27 cellular contexts compared by ENCODE assay signal in genomic region chr3:128647307-128647706, GRCh38. TPM values are rescaled to one million over a fixed set of nuclear protein-coding genes. Genes with fewer than 3 reads are reported as not detected.
A peak's percentile ranks its signal among the peaks of the same experiment; 100 is the strongest.
DNase-seq lines count a peak whose midpoint lies in the region; ATAC-seq, FAIRE-seq and TF ChIP-seq lines count a peak whose summit lies in the region.
"Had no signal": no experiment of that assay in that cellular context is flagged by ENCODE, and none has a peak within 500 bp of the region (broad histone marks: within the 10 kb centered on the region; RNA-seq: fewer than 3 reads in every experiment).

No MANE protein-coding gene starts in this region.

- ATAC-seq in DND-41 (ENCODE audit: insufficient read depth, low read depth) = no peak
- no peak for ATAC-seq in K562
- no peak for ATAC-seq in stimulated activated effector memory CD8-positive, alpha-beta T cell treated with anti-CD3 and anti-CD28 coated beads, Interleukin-12 subunit alpha, Interleukin-12 subunit beta, amount 100 ng/mL, for 72 hours
- no peak for ATAC-seq in HG03469 (IDR thresholded peaks at IDR 0.05; ENCODE audit: unreplicated experiment)
- no peak for ATAC-seq in HG03095 (IDR thresholded peaks at IDR 0.05; ENCODE audit: unreplicated experiment)
- ATAC-seq: CD8-positive, alpha-beta T cell; PC-3 had no signal

- no peak for FAIRE-seq in K562 (lab: Jason Lieb, UNC)
- FAIRE-seq: G401.6 had no signal

- H3K27ac Mint-ChIP-seq in activated naive CD8-positive, alpha-beta T cell = peak overlapping the region; percentile 28
- no peak overlapping the region for H3K27ac Mint-ChIP-seq in activated naive CD8-positive, alpha-beta T cell treated with anti-CD3 and anti-CD28 coated beads for 36 hours
- H3K27ac Mint-ChIP-seq in stimulated activated effector memory CD8-positive, alpha-beta T cell treated with anti-CD3 and anti-CD28 coated beads, Interleukin-12 subunit alpha, Interleukin-12 subunit beta, amount 100 ng/mL, for 72 hours = peak overlapping the region; percentile 70
- H3K27ac Mint-ChIP-seq: CD8-positive, alpha-beta T cell had no signal

- TF ChIP-seq EP300 in K562 (IDR thresholded peaks at IDR 0.05; ENCODE audit: low read length) = no peak

- CTCF ChIA-PET in K562 (lab: Yijun Ruan, JAX; ENCODE audit: low intra/inter-chr PET ratio) = no interaction called here

- H3K4me1 Mint-ChIP-seq in activated naive CD8-positive, alpha-beta T cell (ENCODE audit: low read depth) = peaks cover 46% of the 10 kb centered on the region
- peaks cover 31% of the 10 kb centered on the region for H3K4me1 Mint-ChIP-seq in activated naive CD8-positive, alpha-beta T cell treated with anti-CD3 and anti-CD28 coated beads for 36 hours
- H3K4me1 Mint-ChIP-seq in stimulated activated effector memory CD8-positive, alpha-beta T cell treated with anti-CD3 and anti-CD28 coated beads, Interleukin-12 subunit alpha, Interleukin-12 subunit beta, amount 100 ng/mL, for 72 hours = peaks cover 30% of the 10 kb centered on the region

- TF ChIP-seq RAD21 in K562 (CRISPR knock-in tag; conservative IDR thresholded peaks at IDR 0.05 in 1 of 2, IDR thresholded peaks at IDR 0.05 in 1 of 2) = no peak

- H3K9me3 ChIP-seq in DND-41 (ENCODE audit: insufficient read depth, low read length, severe bottlenecking) (peaks cover 3% of the 10 kb centered on the region), K562 (replicated peaks; ENCODE audit: control insufficient read depth, insufficient read depth, low read depth, low read length) (no peaks in the 10 kb centered on the region; the same call in 1 of the 2 replicates)
- H3K9me3 ChIP-seq: left ventricle myocardium inferior, upper lobe of left lung had no signal

- H3K9me3 Mint-ChIP-seq in activated naive CD8-positive, alpha-beta T cell (ENCODE audit: low read depth) = no peaks in the 10 kb centered on the region
- H3K9me3 Mint-ChIP-seq in activated naive CD8-positive, alpha-beta T cell treated with anti-CD3 and anti-CD28 coated beads for 36 hours = peaks cover 2% of the 10 kb centered on the region
- H3K9me3 Mint-ChIP-seq in stimulated activated effector memory CD8-positive, alpha-beta T cell treated with anti-CD3 and anti-CD28 coated beads, Interleukin-12 subunit alpha, Interleukin-12 subunit beta, amount 100 ng/mL, for 72 hours = no peaks in the 10 kb centered on the region
- H3K9me3 Mint-ChIP-seq: CD8-positive, alpha-beta T cell had no signal

- WGBS in K562 (ENCODE audit: insufficient coverage, low coverage, missing lambda C conversion rate) = 100% methylated on average over 2 of the region's 3 CpGs

- no peak for TF ChIP-seq POLR2A in K562 (conservative IDR thresholded peaks at IDR 0.05)

- POLR2A ChIA-PET in K562 (lab: Yijun Ruan, JAX) = interaction anchor here (1.2 to 2.5 kb wide), 2 partner anchors 14 to 18 kb away, joined by 5 to 6 read pairs; no protein-coding TSS in a partner anchor

- H3K36me3 Mint-ChIP-seq in activated naive CD8-positive, alpha-beta T cell = no peaks in the 10 kb centered on the region
- H3K36me3 Mint-ChIP-seq in activated naive CD8-positive, alpha-beta T cell treated with anti-CD3 and anti-CD28 coated beads for 36 hours = peaks cover 29% of the 10 kb centered on the region
- H3K36me3 Mint-ChIP-seq in stimulated activated effector memory CD8-positive, alpha-beta T cell treated with anti-CD3 and anti-CD28 coated beads, Interleukin-12 subunit alpha, Interleukin-12 subunit beta, amount 100 ng/mL, for 72 hours = peaks cover 88% of the 10 kb centered on the region

- no peak for TF ChIP-seq CTCF in DND-41 (IDR thresholded peaks at IDR 0.05; ENCODE audit: borderline replicate concordance, extremely low read depth, low read length, poor library complexity, severe bottlenecking)
- TF ChIP-seq CTCF in K562 (IDR thresholded peaks at IDR 0.05 in 2 of 3, conservative IDR thresholded peaks at IDR 0.05 in 1 of 3; ENCODE audit: insufficient read depth in 2 of 3, low read depth in 1 of 3, low read length in 3 of 3) = no peak

- peaks cover 29% of the 10 kb centered on the region for H3K4me1 ChIP-seq in DND-41 (ENCODE audit: insufficient read depth, low read length)
- peaks cover 0 to 4% of the 10 kb centered on the region in 2 experiments; a peak in 1 of 5 replicates for H3K4me1 ChIP-seq in K562 (replicated peaks in 1 of 2; ENCODE audit: control insufficient read depth in 2 of 2, insufficient read depth in 2 of 2, low read length in 2 of 2)

- no peaks in the 10 kb centered on the region for H3K27me3 ChIP-seq in DND-41 (ENCODE audit: insufficient read depth, low read length, poor library complexity)
- no peaks in the 10 kb centered on the region for H3K27me3 ChIP-seq in K562 (ENCODE audit: control insufficient read depth in 2 of 2, insufficient read depth in 2 of 2, low read length in 2 of 2)
- H3K27me3 ChIP-seq: upper lobe of left lung had no signal

- H3K9ac ChIP-seq in DND-41 (ENCODE audit: low read depth, low read length) (no peak overlapping the region), K562 (ENCODE audit: insufficient read depth in 1 of 2, low read depth in 2 of 2, low read length in 2 of 2) (no peak overlapping the region)

- no TSS peak for BruUV-seq in K562 (replicated peaks; lab: Mats Ljungman, UMichigan)

- H4K20me1 ChIP-seq in DND-41 (ENCODE audit: insufficient read depth, low read length) (peaks cover 59% of the 10 kb centered on the region), K562 (replicated peaks; ENCODE audit: control insufficient read depth, insufficient read depth, low read length) (0 out of 2 replicates have a peak, but pooled peaks cover 15% of the 10 kb centered on the region)

- H3K4me2 ChIP-seq in DND-41 (ENCODE audit: insufficient read depth, low read length) (peak overlapping the region; percentile 24; the same call in 1 of the 2 replicates), K562 (ENCODE audit: insufficient read depth, low read length) (no peak overlapping the region)

- DNase-seq in activated naive CD8-positive, alpha-beta T cell treated with anti-CD3 and anti-CD28 coated beads for 36 hours = no peak
- DNase-seq in DND-41 (no peak), K562 (ENCODE audit: extremely low read depth in 1 of 4, low spot score in 3 of 4) (no peak)
- DNase-seq in stimulated activated effector memory CD8-positive, alpha-beta T cell treated with anti-CD3 and anti-CD28 coated beads, Interleukin-12 subunit alpha, Interleukin-12 subunit beta, amount 100 ng/mL, for 72 hours (ENCODE audit: low spot score in 2 of 2) = no peak
- DNase-seq: activated CD4-positive, alpha-beta T cell treated with anti-CD3 and anti-CD28 coated beads, Interleukin-2, amount 50 U/mL, for 1 hour; activated CD8-positive, alpha-beta memory T cell treated with anti-CD3 and anti-CD28 coated beads, Interleukin-2, amount 50 U/mL, for 48 hours; activated gamma-delta T cell; amygdala; CD8-positive, alpha-beta T cell; effector CD4-positive, alpha-beta T cell; GOT3; islet precursor cell; left ventricle myocardium inferior; mesendoderm; NCI-H1092; NCI-H187 treated with DMSO at 0.1 percent for 48 hours; NCI-H524; NK-92 treated with Interleukin-12 subunit alpha and Interleukin-12 subunit beta, amount 100 ng/mL, for 24 hours; PC-3; retina; substantia nigra; T-helper 9 cell; upper lobe of left lung had no signal

- peaks cover 44% of the 10 kb centered on the region for H3K36me3 ChIP-seq in DND-41 (ENCODE audit: insufficient read depth, low read length)
- H3K36me3 ChIP-seq in K562 (ENCODE audit: control insufficient read depth, insufficient read depth, low read length) = peaks cover 42% of the 10 kb centered on the region; the same call in 1 of the 3 replicates

- peaks cover 86% of the 10 kb centered on the region for H3K79me2 ChIP-seq in DND-41 (ENCODE audit: insufficient read depth, low read length)
- peaks cover 80% of the 10 kb centered on the region for H3K79me2 ChIP-seq in K562 (ENCODE audit: control insufficient read depth, insufficient read depth, low read length)

- no peak overlapping the region for H3K4me3 ChIP-seq in DND-41 (ENCODE audit: low read depth in 1 of 2, low read length in 2 of 2)
- no peak overlapping the region for H3K4me3 ChIP-seq in K562
- H3K4me3 ChIP-seq: left ventricle myocardium inferior had no signal

- H3K4me3 Mint-ChIP-seq in activated naive CD8-positive, alpha-beta T cell = peak overlapping the region; percentile 42
- no peak overlapping the region for H3K4me3 Mint-ChIP-seq in activated naive CD8-positive, alpha-beta T cell treated with anti-CD3 and anti-CD28 coated beads for 36 hours
- H3K4me3 Mint-ChIP-seq in stimulated activated effector memory CD8-positive, alpha-beta T cell treated with anti-CD3 and anti-CD28 coated beads, Interleukin-12 subunit alpha, Interleukin-12 subunit beta, amount 100 ng/mL, for 72 hours = peak overlapping the region; percentile 80
- H3K4me3 Mint-ChIP-seq: CD8-positive, alpha-beta T cell had no signal

- H3K27ac ChIP-seq in DND-41 (ENCODE audit: low read length) (no peak overlapping the region), K562 (ENCODE audit: extremely low read depth, low read depth, low read length) (no peak overlapping the region)
- H3K27ac ChIP-seq: left ventricle myocardium inferior, upper lobe of left lung had no signal

- intact Hi-C loops in K562 (cut with micrococcal nuclease) = no loop called here

- no peaks in the 10 kb centered on the region for H3K9me1 ChIP-seq in K562 (ENCODE audit: control insufficient read depth, insufficient read depth, low read length)

- no peaks in the 10 kb centered on the region for H3K27me3 Mint-ChIP-seq in activated naive CD8-positive, alpha-beta T cell
- H3K27me3 Mint-ChIP-seq in activated naive CD8-positive, alpha-beta T cell treated with anti-CD3 and anti-CD28 coated beads for 36 hours = no peaks in the 10 kb centered on the region

- no peak overlapping the region for H2AFZ ChIP-seq in DND-41 (ENCODE audit: low read depth, low read length)
- H2AFZ ChIP-seq in K562 (ENCODE audit: low read depth, low read length) = no peak overlapping the region

- in situ Hi-C loops in K562 (cut with MboI) = no loop called here

RNA-seq across cellular contexts. Expression of gene RPN1, which starts 3.3 kb away (rescaled TPM):
- 100 to 1,000 TPM; 148 to 149 TPM for total RNA-seq in activated naive CD8-positive, alpha-beta T cell treated with anti-CD3 and anti-CD28 coated beads for 36 hours
- 307 and 408 TPM in 2 replicates for total RNA-seq in K562 (2011; cell fraction: chromatin; rRNA removed; ENCODE audit: low replicate concordance)
- 556 and 558 TPM in 2 replicates for total RNA-seq in K562 (2011; cell fraction: nucleolus; rRNA removed)
- 513 and 556 TPM in 2 replicates for total RNA-seq in K562 (2011; cell fraction: nucleoplasm; rRNA removed)
- 178 and 259 TPM in 2 replicates for total RNA-seq in K562 (2014; rRNA removed)
- 145 and 148 TPM in 2 replicates for total RNA-seq in K562 (2014; rRNA removed; fragmentation: Illumina TruSeq; extraction: Trizol)
- 177 and 181 TPM in 2 replicates for total RNA-seq in K562 (2015; rRNA removed; fragmentation: Illumina TruSeq; extraction: Trizol)
- 145 and 157 TPM in 2 replicates for total RNA-seq in K562 (2021)
- 276 and 300 TPM in 2 replicates for polyA plus RNA-seq in K562 (2011; rRNA removed)
- polyA plus RNA-seq in K562 (2011; cell fraction: cytosol; rRNA removed) = 176 and 214 TPM in 2 replicates
- 75.2 and 102 TPM in 2 replicates for polyA plus RNA-seq in K562 (2011; cell fraction: nucleus; rRNA removed)
- polyA plus RNA-seq in K562 (2012) = 132 and 168 TPM in 2 replicates
- polyA plus RNA-seq in K562 (2014; fragmentation: Illumina TruSeq; extraction: Trizol) = 149 and 168 TPM in 2 replicates
- 10 to 100 TPM; 39.5 to 58.4 TPM for polyA plus RNA-seq in K562 (2014; fragmentation: Nextera tagmentation; extraction: Ambion mirVana)
- polyA plus RNA-seq in K562 (2014; rRNA removed) = 130 and 155 TPM in 2 replicates
- polyA minus RNA-seq in K562 (2011; rRNA and poly(A)+ RNA removed) = 336 and 376 TPM in 2 replicates
- 146 and 148 TPM in 2 replicates for polyA minus RNA-seq in K562 (2011; cell fraction: cytosol; rRNA and poly(A)+ RNA removed)
- 41.9 and 66.5 TPM in 2 replicates for polyA minus RNA-seq in K562 (2011; cell fraction: nucleus; rRNA and poly(A)+ RNA removed)
